ENCODE assay signal across 12 cellular contexts in genomic region chr1:3349161-3349967, GRCh38.
DNase-seq lines count a peak whose midpoint lies in the region; TF ChIP-seq lines count a peak whose summit lies in the region.
"Had no signal": no experiment of that assay in that cellular context is flagged by ENCODE, and none has a peak within 500 bp of the region (broad histone marks: within the 10 kb centered on the region; RNA-seq: fewer than 3 reads in every experiment).

No MANE protein-coding gene starts in this region.

- H3K4me2 ChIP-seq in OCI-LY1 (ENCODE audit: low read length) (no peak overlapping the region), OCI-LY7 (ENCODE audit: low read length) (no peak overlapping the region)

- H3K27ac Mint-ChIP-seq in nephron = no peak overlapping the region
- H3K27ac Mint-ChIP-seq: activated T-helper 17 cell treated with anti-CD3 and anti-CD28 coated beads, Interleukin-2, amount 50 U/mL, for 72 hours had no signal

- peaks cover 18% of the 10 kb centered on the region for H3K4me1 Mint-ChIP-seq in nephron
- H3K4me1 Mint-ChIP-seq: activated T-helper 17 cell treated with anti-CD3 and anti-CD28 coated beads, Interleukin-2, amount 50 U/mL, for 72 hours had no signal

- H3K4me3 ChIP-seq in OCI-LY1 (ENCODE audit: low read depth, low read length, poor library complexity, severe bottlenecking) = no peak overlapping the region
- H3K4me3 ChIP-seq in esophagus squamous epithelium = no peak overlapping the region
- no peak overlapping the region for H3K4me3 ChIP-seq in adrenal gland
- no peak overlapping the region for H3K4me3 ChIP-seq in OCI-LY7 (ENCODE audit: low read depth, low read length, poor library complexity, severe bottlenecking)

- peaks cover 44% of the 10 kb centered on the region for H3K27me3 Mint-ChIP-seq in nephron (ENCODE audit: low read depth)

- no TSS peak for BruUV-seq in OCI-LY7 (replicated peaks; lab: Mats Ljungman, UMichigan)

- H3K27me3 ChIP-seq in OCI-LY1 (ENCODE audit: insufficient read depth, low read length) = no peaks in the 10 kb centered on the region
- peaks cover 0 to 97% (median 0%) of the 10 kb centered on the region in 4 donors for H3K27me3 ChIP-seq in esophagus squamous epithelium
- no peaks in the 10 kb centered on the region for H3K27me3 ChIP-seq in adrenal gland

- H3K27ac ChIP-seq in OCI-LY1 (ENCODE audit: low read depth, low read length, poor library complexity, severe bottlenecking) (no peak overlapping the region), esophagus squamous epithelium (peak overlapping the region in 3 of 4 donors; percentile 86 to 96 (median 92)), adrenal gland (no peak overlapping the region), OCI-LY7 (ENCODE audit: low read depth, low read length, poor library complexity, severe bottlenecking) (no peak overlapping the region)

- intact Hi-C loops in esophagus squamous epithelium (cut with DNase I) = no loop called here
- intact Hi-C loops in adrenal gland (cut with DNase I) = no loop called here
- intact Hi-C loops in OCI-LY7 (cut with micrococcal nuclease; ENCODE audit: unreplicated experiment) = no loop called here

- H4K20me1 ChIP-seq in OCI-LY1 (ENCODE audit: insufficient read depth, low read length) (no peaks in the 10 kb centered on the region), OCI-LY7 (ENCODE audit: insufficient read depth, low read length) (no peaks in the 10 kb centered on the region)

- TF ChIP-seq CTCF in OCI-LY1 (IDR thresholded peaks at IDR 0.05; ENCODE audit: low read length) (peak; percentile 27; the same call in 1 of the 2 replicates), esophagus squamous epithelium (IDR thresholded peaks at IDR 0.05) (no peak), nephron (IDR thresholded peaks at IDR 0.05; ENCODE audit: unreplicated experiment in 3 of 3) (peak in 2 of 3 experiments; percentile 13 to 54), adrenal gland (IDR thresholded peaks at IDR 0.05) (no peak), OCI-LY7 (conservative IDR thresholded peaks at IDR 0.05; ENCODE audit: low read length) (no peak)

- H3K9me3 ChIP-seq in OCI-LY1 (ENCODE audit: low read length) = 0 out of 2 replicates have a peak, but pooled peaks cover 1% of the 10 kb centered on the region
- peaks cover 0 to 6% (median 0%) of the 10 kb centered on the region in 3 donors for H3K9me3 ChIP-seq in esophagus squamous epithelium
- H3K9me3 ChIP-seq in adrenal gland (replicated peaks in 1 of 3) = peaks cover 0 to 4% (median 0%) of the 10 kb centered on the region in 3 donors
- H3K9me3 ChIP-seq in OCI-LY7 (ENCODE audit: low read length) = no peaks in the 10 kb centered on the region

- H3K79me2 ChIP-seq in OCI-LY1 (ENCODE audit: insufficient read depth, low read length) (no peaks in the 10 kb centered on the region), OCI-LY7 (ENCODE audit: insufficient read depth, low read depth, low read length) (no peaks in the 10 kb centered on the region)

- H2AFZ ChIP-seq in OCI-LY1 (ENCODE audit: low read length) = no peak overlapping the region
- no peak overlapping the region for H2AFZ ChIP-seq in OCI-LY7 (ENCODE audit: low read length)

- no peaks in the 10 kb centered on the region for H3F3A ChIP-seq in OCI-LY1 (ENCODE audit: insufficient read depth, low read length)

- no peak overlapping the region for H3K9ac ChIP-seq in OCI-LY1 (ENCODE audit: low read length)

- H3K4me1 ChIP-seq in OCI-LY1 (ENCODE audit: insufficient read depth, low read length, severe bottlenecking) (no peaks in the 10 kb centered on the region), esophagus squamous epithelium (peaks cover 6 to 49% (median 20%) of the 10 kb centered on the region in 3 donors), adrenal gland (replicated peaks in 1 of 2) (peaks cover 0 to 23% of the 10 kb centered on the region in 2 donors), OCI-LY7 (ENCODE audit: insufficient read depth, low read length, poor library complexity, severe bottlenecking) (no peaks in the 10 kb centered on the region)

- H3K9me3 Mint-ChIP-seq in nephron = peaks cover 10% of the 10 kb centered on the region

- POLR2A ChIA-PET in OCI-LY7 (lab: Charles Lee) = no interaction called here

- 64 to 76% methylated on average over 4 to 10 of the region's 34 CpGs for WGBS in esophagus squamous epithelium, 2 donors
- 27 to 64% (median 56%) methylated on average over 9 to 34 of the region's 34 CpGs for WGBS in adrenal gland, 4 donors

- DNase-seq in 8988T (peak; percentile 72), esophagus squamous epithelium (lab: John Stamatoyannopoulos, UW) (no peak), adrenal gland (no peak), UCSD-AML1 (lab: John Stamatoyannopoulos, UW; ENCODE audit: unreplicated experiment) (no peak), OCI-LY7 (ENCODE audit: low spot score) (no peak), NCI-H2107 (lab: John Stamatoyannopoulos, UW) (no peak)
- DNase-seq: activated CD4-positive, alpha-beta T cell treated with anti-CD3 and anti-CD28 coated beads for 1 hour; glutamatergic neuron; SHP77 treated with DMSO at 0.1 percent for 48 hours had no signal

- TF ChIP-seq POLR2A in esophagus squamous epithelium (IDR thresholded peaks at IDR 0.05) (no peak), adrenal gland (IDR thresholded peaks at IDR 0.05) (no peak)

- H3K36me3 ChIP-seq in OCI-LY1 (ENCODE audit: insufficient read depth, low read length) (no peaks in the 10 kb centered on the region), esophagus squamous epithelium (no peaks in the 10 kb centered on the region), adrenal gland (replicated peaks in 1 of 2) (no peaks in the 10 kb centered on the region), OCI-LY7 (ENCODE audit: insufficient read depth, low read length) (no peaks in the 10 kb centered on the region)

- H3K36me3 Mint-ChIP-seq in nephron (ENCODE audit: low read depth) = peaks cover 3% of the 10 kb centered on the region

- CTCF ChIA-PET in OCI-LY7 (lab: Charles Lee; ENCODE audit: unreplicated experiment) = no interaction called here

- H3K9me2 ChIP-seq in OCI-LY1 (ENCODE audit: low read depth, low read length) (no peaks in the 10 kb centered on the region), OCI-LY7 (ENCODE audit: insufficient read depth, low read length) (no peaks in the 10 kb centered on the region)

- H3K4me3 Mint-ChIP-seq in nephron = peak overlapping the region in 1 of 3 experiments; percentile 10
- H3K4me3 Mint-ChIP-seq: activated T-helper 17 cell treated with anti-CD3 and anti-CD28 coated beads, Interleukin-2, amount 50 U/mL, for 72 hours had no signal

Comparison
In these comparisons a context has a peak if more than half of its experiments do, and no peak if none do; other contexts are left out.
1. H3K27ac ChIP-seq: peak in esophagus squamous epithelium (3 of 4); none in OCI-LY1 (single experiment), adrenal gland (0 of 5) and OCI-LY7 (single experiment).
2. CTCF ChIP-seq: peak in OCI-LY1 (single experiment) and nephron (2 of 3); none in esophagus squamous epithelium (0 of 6), adrenal gland (0 of 6) and OCI-LY7 (single experiment).